In genomic region chr10:59873924-59874323, GRCh38 we compare ENCODE assay signal across 1 cellular context.
TF ChIP-seq lines count a peak whose summit lies in the region.

No MANE protein-coding gene starts in this region.

TF ChIP-seq in GM12878, 131 proteins besides CTCF, POLR2A, EP300 and RAD21 (continued from another document and continues in another):
- TF ChIP-seq, protein P1, sequence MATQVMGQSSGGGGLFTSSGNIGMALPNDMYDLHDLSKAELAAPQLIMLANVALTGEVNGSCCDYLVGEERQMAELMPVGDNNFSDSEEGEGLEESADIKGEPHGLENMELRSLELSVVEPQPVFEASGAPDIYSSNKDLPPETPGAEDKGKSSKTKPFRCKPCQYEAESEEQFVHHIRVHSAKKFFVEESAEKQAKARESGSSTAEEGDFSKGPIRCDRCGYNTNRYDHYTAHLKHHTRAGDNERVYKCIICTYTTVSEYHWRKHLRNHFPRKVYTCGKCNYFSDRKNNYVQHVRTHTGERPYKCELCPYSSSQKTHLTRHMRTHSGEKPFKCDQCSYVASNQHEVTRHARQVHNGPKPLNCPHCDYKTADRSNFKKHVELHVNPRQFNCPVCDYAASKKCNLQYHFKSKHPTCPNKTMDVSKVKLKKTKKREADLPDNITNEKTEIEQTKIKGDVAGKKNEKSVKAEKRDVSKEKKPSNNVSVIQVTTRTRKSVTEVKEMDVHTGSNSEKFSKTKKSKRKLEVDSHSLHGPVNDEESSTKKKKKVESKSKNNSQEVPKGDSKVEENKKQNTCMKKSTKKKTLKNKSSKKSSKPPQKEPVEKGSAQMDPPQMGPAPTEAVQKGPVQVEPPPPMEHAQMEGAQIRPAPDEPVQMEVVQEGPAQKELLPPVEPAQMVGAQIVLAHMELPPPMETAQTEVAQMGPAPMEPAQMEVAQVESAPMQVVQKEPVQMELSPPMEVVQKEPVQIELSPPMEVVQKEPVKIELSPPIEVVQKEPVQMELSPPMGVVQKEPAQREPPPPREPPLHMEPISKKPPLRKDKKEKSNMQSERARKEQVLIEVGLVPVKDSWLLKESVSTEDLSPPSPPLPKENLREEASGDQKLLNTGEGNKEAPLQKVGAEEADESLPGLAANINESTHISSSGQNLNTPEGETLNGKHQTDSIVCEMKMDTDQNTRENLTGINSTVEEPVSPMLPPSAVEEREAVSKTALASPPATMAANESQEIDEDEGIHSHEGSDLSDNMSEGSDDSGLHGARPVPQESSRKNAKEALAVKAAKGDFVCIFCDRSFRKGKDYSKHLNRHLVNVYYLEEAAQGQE (IDR thresholded peaks at IDR 0.05; ENCODE audit: low read depth, low read length), result no peak
- TF ChIP-seq POLR2AphosphoS2 (IDR thresholded peaks at IDR 0.05; ENCODE audit: low read depth, low read length) (no peak), MTA3 (IDR thresholded peaks at IDR 0.05; ENCODE audit: borderline replicate concordance, low read length) (no peak), ZNF24 (IDR thresholded peaks at IDR 0.05) (no peak), RAD51 (IDR thresholded peaks at IDR 0.05) (no peak), JUND (IDR thresholded peaks at IDR 0.05; ENCODE audit: low read depth, low read length) (no peak), SMAD5 (IDR thresholded peaks at IDR 0.05; ENCODE audit: low read depth) (no peak), PAX5 (IDR thresholded peaks at IDR 0.05; ENCODE audit: borderline replicate concordance, low read depth, low read length) (peak; percentile 83; the same call in 1 of the 2 replicates), ZNF687 (IDR thresholded peaks at IDR 0.05) (no peak), SIX5 (IDR thresholded peaks at IDR 0.05; ENCODE audit: low read depth, low read length, severe bottlenecking) (no peak), TCF3 (IDR thresholded peaks at IDR 0.05; ENCODE audit: borderline replicate concordance, insufficient read depth, low read depth, low read length) (no peak), ZBED1 (IDR thresholded peaks at IDR 0.05; ENCODE audit: borderline replicate concordance) (no peak), MEF2A (IDR thresholded peaks at IDR 0.05; ENCODE audit: insufficient read depth, low read depth, low read length) (no peak), STAT1 (conservative IDR thresholded peaks at IDR 0.05) (no peak), NR2F1 (conservative IDR thresholded peaks at IDR 0.05) (no peak), NR2C2 (IDR thresholded peaks at IDR 0.05; ENCODE audit: borderline replicate concordance, control insufficient read depth, insufficient read length, low read depth) (no peak), ZNF217 (IDR thresholded peaks at IDR 0.05) (no peak), RCOR1 (conservative IDR thresholded peaks at IDR 0.05; ENCODE audit: low read depth, low read length) (no peak), GATAD2B (conservative IDR thresholded peaks at IDR 0.05; ENCODE audit: low read depth) (no peak), LARP7 (IDR thresholded peaks at IDR 0.05) (no peak), ZBTB4 (CRISPR knock-in tag; IDR thresholded peaks at IDR 0.05) (no peak), SUZ12 (IDR thresholded peaks at IDR 0.05; ENCODE audit: unreplicated experiment) (no peak), SMARCA5 (IDR thresholded peaks at IDR 0.05) (no peak), EGR1 (IDR thresholded peaks at IDR 0.05; ENCODE audit: borderline replicate concordance in 1 of 2, low read depth in 2 of 2, low read length in 2 of 2) (no peak), ZNF207 (IDR thresholded peaks at IDR 0.05; ENCODE audit: borderline replicate concordance) (no peak), KAT2A (conservative IDR thresholded peaks at IDR 0.05; ENCODE audit: control insufficient read depth, low read depth, low read length) (no peak), FOXM1 (IDR thresholded peaks at IDR 0.05; ENCODE audit: low read depth, low read length) (no peak), RB1 (IDR thresholded peaks at IDR 0.05; ENCODE audit: borderline replicate concordance) (no peak), ESRRA (IDR thresholded peaks at IDR 0.05; ENCODE audit: low read length) (no peak), ATF2 (IDR thresholded peaks at IDR 0.05; ENCODE audit: low read length) (peak; percentile 46; the same call in 1 of the 2 replicates), YBX1 (IDR thresholded peaks at IDR 0.05) (no peak)
- TF ChIP-seq, protein P2, sequence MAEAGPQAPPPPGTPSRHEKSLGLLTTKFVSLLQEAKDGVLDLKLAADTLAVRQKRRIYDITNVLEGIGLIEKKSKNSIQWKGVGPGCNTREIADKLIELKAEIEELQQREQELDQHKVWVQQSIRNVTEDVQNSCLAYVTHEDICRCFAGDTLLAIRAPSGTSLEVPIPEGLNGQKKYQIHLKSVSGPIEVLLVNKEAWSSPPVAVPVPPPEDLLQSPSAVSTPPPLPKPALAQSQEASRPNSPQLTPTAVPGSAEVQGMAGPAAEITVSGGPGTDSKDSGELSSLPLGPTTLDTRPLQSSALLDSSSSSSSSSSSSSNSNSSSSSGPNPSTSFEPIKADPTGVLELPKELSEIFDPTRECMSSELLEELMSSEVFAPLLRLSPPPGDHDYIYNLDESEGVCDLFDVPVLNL (IDR thresholded peaks at IDR 0.05; ENCODE audit: low read depth, low read length), result no peak
- TF ChIP-seq, protein P3, sequence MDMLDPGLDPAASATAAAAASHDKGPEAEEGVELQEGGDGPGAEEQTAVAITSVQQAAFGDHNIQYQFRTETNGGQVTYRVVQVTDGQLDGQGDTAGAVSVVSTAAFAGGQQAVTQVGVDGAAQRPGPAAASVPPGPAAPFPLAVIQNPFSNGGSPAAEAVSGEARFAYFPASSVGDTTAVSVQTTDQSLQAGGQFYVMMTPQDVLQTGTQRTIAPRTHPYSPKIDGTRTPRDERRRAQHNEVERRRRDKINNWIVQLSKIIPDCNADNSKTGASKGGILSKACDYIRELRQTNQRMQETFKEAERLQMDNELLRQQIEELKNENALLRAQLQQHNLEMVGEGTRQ (IDR thresholded peaks at IDR 0.05; ENCODE audit: borderline replicate concordance, low read depth, low read length), result no peak
- TF ChIP-seq, protein P4, sequence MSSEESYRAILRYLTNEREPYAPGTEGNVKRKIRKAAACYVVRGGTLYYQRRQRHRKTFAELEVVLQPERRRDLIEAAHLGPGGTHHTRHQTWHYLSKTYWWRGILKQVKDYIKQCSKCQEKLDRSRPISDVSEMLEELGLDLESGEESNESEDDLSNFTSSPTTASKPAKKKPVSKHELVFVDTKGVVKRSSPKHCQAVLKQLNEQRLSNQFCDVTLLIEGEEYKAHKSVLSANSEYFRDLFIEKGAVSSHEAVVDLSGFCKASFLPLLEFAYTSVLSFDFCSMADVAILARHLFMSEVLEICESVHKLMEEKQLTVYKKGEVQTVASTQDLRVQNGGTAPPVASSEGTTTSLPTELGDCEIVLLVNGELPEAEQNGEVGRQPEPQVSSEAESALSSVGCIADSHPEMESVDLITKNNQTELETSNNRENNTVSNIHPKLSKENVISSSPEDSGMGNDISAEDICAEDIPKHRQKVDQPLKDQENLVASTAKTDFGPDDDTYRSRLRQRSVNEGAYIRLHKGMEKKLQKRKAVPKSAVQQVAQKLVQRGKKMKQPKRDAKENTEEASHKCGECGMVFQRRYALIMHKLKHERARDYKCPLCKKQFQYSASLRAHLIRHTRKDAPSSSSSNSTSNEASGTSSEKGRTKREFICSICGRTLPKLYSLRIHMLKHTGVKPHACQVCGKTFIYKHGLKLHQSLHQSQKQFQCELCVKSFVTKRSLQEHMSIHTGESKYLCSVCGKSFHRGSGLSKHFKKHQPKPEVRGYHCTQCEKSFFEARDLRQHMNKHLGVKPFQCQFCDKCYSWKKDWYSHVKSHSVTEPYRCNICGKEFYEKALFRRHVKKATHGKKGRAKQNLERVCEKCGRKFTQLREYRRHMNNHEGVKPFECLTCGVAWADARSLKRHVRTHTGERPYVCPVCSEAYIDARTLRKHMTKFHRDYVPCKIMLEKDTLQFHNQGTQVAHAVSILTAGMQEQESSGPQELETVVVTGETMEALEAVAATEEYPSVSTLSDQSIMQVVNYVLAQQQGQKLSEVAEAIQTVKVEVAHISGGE (CRISPR knock-in tag; IDR thresholded peaks at IDR 0.05), result no peak
- TF ChIP-seq, protein P5, sequence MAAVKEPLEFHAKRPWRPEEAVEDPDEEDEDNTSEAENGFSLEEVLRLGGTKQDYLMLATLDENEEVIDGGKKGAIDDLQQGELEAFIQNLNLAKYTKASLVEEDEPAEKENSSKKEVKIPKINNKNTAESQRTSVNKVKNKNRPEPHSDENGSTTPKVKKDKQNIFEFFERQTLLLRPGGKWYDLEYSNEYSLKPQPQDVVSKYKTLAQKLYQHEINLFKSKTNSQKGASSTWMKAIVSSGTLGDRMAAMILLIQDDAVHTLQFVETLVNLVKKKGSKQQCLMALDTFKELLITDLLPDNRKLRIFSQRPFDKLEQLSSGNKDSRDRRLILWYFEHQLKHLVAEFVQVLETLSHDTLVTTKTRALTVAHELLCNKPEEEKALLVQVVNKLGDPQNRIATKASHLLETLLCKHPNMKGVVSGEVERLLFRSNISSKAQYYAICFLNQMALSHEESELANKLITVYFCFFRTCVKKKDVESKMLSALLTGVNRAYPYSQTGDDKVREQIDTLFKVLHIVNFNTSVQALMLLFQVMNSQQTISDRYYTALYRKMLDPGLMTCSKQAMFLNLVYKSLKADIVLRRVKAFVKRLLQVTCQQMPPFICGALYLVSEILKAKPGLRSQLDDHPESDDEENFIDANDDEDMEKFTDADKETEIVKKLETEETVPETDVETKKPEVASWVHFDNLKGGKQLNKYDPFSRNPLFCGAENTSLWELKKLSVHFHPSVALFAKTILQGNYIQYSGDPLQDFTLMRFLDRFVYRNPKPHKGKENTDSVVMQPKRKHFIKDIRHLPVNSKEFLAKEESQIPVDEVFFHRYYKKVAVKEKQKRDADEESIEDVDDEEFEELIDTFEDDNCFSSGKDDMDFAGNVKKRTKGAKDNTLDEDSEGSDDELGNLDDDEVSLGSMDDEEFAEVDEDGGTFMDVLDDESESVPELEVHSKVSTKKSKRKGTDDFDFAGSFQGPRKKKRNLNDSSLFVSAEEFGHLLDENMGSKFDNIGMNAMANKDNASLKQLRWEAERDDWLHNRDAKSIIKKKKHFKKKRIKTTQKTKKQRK (IDR thresholded peaks at IDR 0.05; ENCODE audit: low read depth, low read length), result no peak
- TF ChIP-seq, protein P6, sequence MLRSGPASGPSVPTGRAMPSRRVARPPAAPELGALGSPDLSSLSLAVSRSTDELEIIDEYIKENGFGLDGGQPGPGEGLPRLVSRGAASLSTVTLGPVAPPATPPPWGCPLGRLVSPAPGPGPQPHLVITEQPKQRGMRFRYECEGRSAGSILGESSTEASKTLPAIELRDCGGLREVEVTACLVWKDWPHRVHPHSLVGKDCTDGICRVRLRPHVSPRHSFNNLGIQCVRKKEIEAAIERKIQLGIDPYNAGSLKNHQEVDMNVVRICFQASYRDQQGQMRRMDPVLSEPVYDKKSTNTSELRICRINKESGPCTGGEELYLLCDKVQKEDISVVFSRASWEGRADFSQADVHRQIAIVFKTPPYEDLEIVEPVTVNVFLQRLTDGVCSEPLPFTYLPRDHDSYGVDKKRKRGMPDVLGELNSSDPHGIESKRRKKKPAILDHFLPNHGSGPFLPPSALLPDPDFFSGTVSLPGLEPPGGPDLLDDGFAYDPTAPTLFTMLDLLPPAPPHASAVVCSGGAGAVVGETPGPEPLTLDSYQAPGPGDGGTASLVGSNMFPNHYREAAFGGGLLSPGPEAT (IDR thresholded peaks at IDR 0.05; ENCODE audit: low read depth), result no peak
